9 cellular contexts compared by ENCODE assay signal in the genomic region with DNA sequence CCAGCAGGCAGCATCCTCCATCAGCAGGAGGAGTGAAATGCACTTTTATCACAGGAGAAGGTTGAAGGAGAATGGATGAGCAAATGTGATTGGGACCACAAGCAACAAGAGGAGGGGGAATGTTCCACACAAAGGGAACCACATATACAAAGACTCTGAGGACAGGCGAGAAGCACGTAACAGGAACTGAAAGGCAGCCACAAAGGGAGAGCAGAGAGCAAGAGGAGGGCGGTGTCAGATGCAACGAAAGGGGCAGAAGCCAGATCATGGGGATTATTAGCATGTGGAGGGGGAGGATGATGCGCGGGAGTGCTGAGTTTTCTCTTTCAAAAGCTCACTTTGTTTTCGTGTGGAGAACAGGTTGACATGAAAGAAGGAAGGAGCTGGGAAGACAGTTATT.
DNase-seq lines count a peak whose midpoint lies in the region; ATAC-seq lines count a peak whose summit lies in the region.
"Had no signal": no experiment of that assay in that cellular context is flagged by ENCODE, and none has a peak within 500 bp of the region (broad histone marks: within the 10 kb centered on the region; RNA-seq: fewer than 3 reads in every experiment).

No MANE protein-coding gene starts in this region.

- no peaks in the 10 kb centered on the region for H3K9me3 Mint-ChIP-seq in stimulated activated effector memory CD8-positive, alpha-beta T cell treated with anti-CD3 and anti-CD28 coated beads, Interleukin-12 subunit alpha, Interleukin-12 subunit beta, amount 100 ng/mL, for 72 hours

- peak; percentile 35 for DNase-seq in activated naive CD4-positive, alpha-beta T cell treated with Interleukin-2 at 50 U/mL for 16 hours
- no peak for DNase-seq in activated naive CD4-positive, alpha-beta T cell (lab: John Stamatoyannopoulos, UW)
- DNase-seq in NOMO-1 (lab: John Stamatoyannopoulos, UW; ENCODE audit: unreplicated experiment in 2 of 2), result peak; percentile 37 to 68
- DNase-seq in stimulated activated effector memory CD8-positive, alpha-beta T cell treated with anti-CD3 and anti-CD28 coated beads, Interleukin-12 subunit alpha, Interleukin-12 subunit beta, amount 100 ng/mL, for 72 hours (ENCODE audit: low spot score in 2 of 2), result no peak
- no peak for DNase-seq in NCI-H748 (lab: John Stamatoyannopoulos, UW; ENCODE audit: unreplicated experiment)
- DNase-seq in central memory CD4-positive, alpha-beta T cell, result no peak
- no peak for DNase-seq in cortex of kidney (lab: John Stamatoyannopoulos, UW)
- DNase-seq: NCI-H524 treated with DMSO at 0.1 percent for 48 hours had no signal

- no peaks in the 10 kb centered on the region for H3K36me3 Mint-ChIP-seq in stimulated activated effector memory CD8-positive, alpha-beta T cell treated with anti-CD3 and anti-CD28 coated beads, Interleukin-12 subunit alpha, Interleukin-12 subunit beta, amount 100 ng/mL, for 72 hours

- ATAC-seq in HG02763 (IDR thresholded peaks at IDR 0.05; ENCODE audit: unreplicated experiment), result peak; percentile 74
- peak; percentile 76 for ATAC-seq in stimulated activated effector memory CD8-positive, alpha-beta T cell treated with anti-CD3 and anti-CD28 coated beads, Interleukin-12 subunit alpha, Interleukin-12 subunit beta, amount 100 ng/mL, for 72 hours

- peaks cover 8% of the 10 kb centered on the region for H3K4me1 Mint-ChIP-seq in stimulated activated effector memory CD8-positive, alpha-beta T cell treated with anti-CD3 and anti-CD28 coated beads, Interleukin-12 subunit alpha, Interleukin-12 subunit beta, amount 100 ng/mL, for 72 hours

- H3K4me3 Mint-ChIP-seq in stimulated activated effector memory CD8-positive, alpha-beta T cell treated with anti-CD3 and anti-CD28 coated beads, Interleukin-12 subunit alpha, Interleukin-12 subunit beta, amount 100 ng/mL, for 72 hours, result no peak overlapping the region

- no peak overlapping the region for H3K27ac Mint-ChIP-seq in stimulated activated effector memory CD8-positive, alpha-beta T cell treated with anti-CD3 and anti-CD28 coated beads, Interleukin-12 subunit alpha, Interleukin-12 subunit beta, amount 100 ng/mL, for 72 hours

Comparison
In these comparisons a context has a peak if more than half of its experiments do, and no peak if none do; other contexts are left out.
1. DNase-seq: peak in activated naive CD4-positive, alpha-beta T cell treated with Interleukin-2 at 50 U/mL for 16 hours (single experiment) and NOMO-1 (2 of 2); none in activated naive CD4-positive, alpha-beta T cell (0 of 4), stimulated activated effector memory CD8-positive, alpha-beta T cell treated with anti-CD3 and anti-CD28 coated beads, Interleukin-12 subunit alpha, Interleukin-12 subunit beta, amount 100 ng/mL, for 72 hours (0 of 2), NCI-H748 (single experiment), central memory CD4-positive, alpha-beta T cell (single experiment) and cortex of kidney (single experiment).